1 cellular context compared by ENCODE assay signal in the genomic region with DNA sequence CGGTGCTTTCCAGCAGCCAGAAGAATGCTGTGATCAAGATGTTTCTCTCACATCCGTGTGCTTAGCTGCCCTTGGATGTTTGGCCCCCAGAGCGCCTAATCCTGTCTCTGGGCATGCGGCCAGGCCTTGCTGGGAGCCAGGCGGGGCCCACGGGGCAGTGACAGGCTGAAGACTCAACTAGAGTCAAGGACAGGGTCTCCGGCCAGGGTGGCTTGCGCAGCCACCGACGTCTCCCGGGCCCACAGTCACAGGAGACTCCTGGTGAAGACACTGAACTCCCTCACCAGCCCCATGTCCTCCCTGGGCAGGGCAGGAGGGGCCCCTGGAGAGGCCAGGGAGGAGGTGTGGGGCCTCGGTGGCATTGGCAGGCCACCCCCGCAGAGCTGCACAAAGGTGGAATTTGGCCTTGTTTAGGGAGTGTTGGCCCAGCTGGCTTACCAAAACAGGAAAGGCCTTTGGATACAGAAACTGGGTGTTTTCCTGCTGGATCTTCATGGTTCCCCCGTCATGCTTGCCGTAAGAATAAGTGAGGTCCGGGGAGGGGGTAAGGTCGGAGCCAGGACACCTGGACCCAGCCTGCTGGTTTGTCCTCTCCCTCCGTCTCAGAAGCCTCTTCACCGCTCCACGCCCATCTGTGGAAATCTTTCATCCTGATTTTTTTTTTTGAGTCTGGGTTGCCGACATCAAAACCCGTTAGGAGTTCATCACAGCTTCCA.
TF ChIP-seq lines count a peak whose summit lies in the region.

No MANE protein-coding gene starts in this region.

TF ChIP-seq in HepG2, 621 proteins besides CTCF, POLR2A, EP300 and RAD21 (continued from another document and continues in another):
- TF ChIP-seq, protein P1, sequence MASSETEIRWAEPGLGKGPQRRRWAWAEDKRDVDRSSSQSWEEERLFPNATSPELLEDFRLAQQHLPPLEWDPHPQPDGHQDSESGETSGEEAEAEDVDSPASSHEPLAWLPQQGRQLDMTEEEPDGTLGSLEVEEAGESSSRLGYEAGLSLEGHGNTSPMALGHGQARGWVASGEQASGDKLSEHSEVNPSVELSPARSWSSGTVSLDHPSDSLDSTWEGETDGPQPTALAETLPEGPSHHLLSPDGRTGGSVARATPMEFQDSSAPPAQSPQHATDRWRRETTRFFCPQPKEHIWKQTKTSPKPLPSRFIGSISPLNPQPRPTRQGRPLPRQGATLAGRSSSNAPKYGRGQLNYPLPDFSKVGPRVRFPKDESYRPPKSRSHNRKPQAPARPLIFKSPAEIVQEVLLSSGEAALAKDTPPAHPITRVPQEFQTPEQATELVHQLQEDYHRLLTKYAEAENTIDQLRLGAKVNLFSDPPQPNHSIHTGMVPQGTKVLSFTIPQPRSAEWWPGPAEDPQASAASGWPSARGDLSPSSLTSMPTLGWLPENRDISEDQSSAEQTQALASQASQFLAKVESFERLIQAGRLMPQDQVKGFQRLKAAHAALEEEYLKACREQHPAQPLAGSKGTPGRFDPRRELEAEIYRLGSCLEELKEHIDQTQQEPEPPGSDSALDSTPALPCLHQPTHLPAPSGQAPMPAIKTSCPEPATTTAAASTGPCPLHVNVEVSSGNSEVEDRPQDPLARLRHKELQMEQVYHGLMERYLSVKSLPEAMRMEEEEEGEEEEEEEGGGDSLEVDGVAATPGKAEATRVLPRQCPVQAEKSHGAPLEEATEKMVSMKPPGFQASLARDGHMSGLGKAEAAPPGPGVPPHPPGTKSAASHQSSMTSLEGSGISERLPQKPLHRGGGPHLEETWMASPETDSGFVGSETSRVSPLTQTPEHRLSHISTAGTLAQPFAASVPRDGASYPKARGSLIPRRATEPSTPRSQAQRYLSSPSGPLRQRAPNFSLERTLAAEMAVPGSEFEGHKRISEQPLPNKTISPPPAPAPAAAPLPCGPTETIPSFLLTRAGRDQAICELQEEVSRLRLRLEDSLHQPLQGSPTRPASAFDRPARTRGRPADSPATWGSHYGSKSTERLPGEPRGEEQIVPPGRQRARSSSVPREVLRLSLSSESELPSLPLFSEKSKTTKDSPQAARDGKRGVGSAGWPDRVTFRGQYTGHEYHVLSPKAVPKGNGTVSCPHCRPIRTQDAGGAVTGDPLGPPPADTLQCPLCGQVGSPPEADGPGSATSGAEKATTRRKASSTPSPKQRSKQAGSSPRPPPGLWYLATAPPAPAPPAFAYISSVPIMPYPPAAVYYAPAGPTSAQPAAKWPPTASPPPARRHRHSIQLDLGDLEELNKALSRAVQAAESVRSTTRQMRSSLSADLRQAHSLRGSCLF (CRISPR knock-in tag; IDR thresholded peaks at IDR 0.05; ENCODE audit: borderline replicate concordance) = peak; percentile 54; the same call in 1 of the 2 replicates
- TF ChIP-seq KDM1A (CRISPR knock-in tag; IDR thresholded peaks at IDR 0.05) = no peak
- TF ChIP-seq ISL2 (CRISPR knock-in tag; IDR thresholded peaks at IDR 0.05) = peak; percentile 84
- no peak for TF ChIP-seq NFIB (CRISPR knock-in tag; IDR thresholded peaks at IDR 0.05; ENCODE audit: borderline replicate concordance)
- peak; percentile 78; the same call in 1 of the 2 replicates for TF ChIP-seq CHD4 (IDR thresholded peaks at IDR 0.05; ENCODE audit: borderline replicate concordance, low read length)
- TF ChIP-seq, protein P2, sequence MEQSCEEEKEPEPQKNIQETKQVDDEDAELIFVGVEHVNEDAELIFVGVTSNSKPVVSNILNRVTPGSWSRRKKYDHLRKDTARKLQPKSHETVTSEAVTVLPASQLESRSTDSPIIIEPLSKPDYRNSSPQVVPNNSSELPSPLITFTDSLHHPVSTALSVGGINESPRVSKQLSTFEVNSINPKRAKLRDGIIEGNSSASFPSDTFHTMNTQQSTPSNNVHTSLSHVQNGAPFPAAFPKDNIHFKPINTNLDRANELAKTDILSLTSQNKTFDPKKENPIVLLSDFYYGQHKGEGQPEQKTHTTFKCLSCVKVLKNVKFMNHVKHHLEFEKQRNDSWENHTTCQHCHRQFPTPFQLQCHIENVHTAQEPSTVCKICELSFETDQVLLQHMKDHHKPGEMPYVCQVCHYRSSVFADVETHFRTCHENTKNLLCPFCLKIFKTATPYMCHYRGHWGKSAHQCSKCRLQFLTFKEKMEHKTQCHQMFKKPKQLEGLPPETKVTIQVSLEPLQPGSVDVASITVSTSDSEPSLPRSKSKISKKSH (CRISPR knock-in tag; IDR thresholded peaks at IDR 0.05; ENCODE audit: borderline replicate concordance) = no peak; the same call in 1 of the 2 replicates
- peak; percentile 86; the same call in 1 of the 2 replicates for TF ChIP-seq TEAD2 (CRISPR knock-in tag; IDR thresholded peaks at IDR 0.05)
- peak; percentile 85; the same call in 1 of the 2 replicates for TF ChIP-seq IRF2 (CRISPR knock-in tag; IDR thresholded peaks at IDR 0.05)
- TF ChIP-seq ZNF501 (CRISPR knock-in tag; IDR thresholded peaks at IDR 0.05) = peak; percentile 47; the same call in 1 of the 2 replicates
- no peak for TF ChIP-seq ZNF678 (CRISPR knock-in tag; IDR thresholded peaks at IDR 0.05)
- peak; percentile 89 for TF ChIP-seq ZNF264 (CRISPR knock-in tag; IDR thresholded peaks at IDR 0.05)
- 0 out of 2 replicates have a peak, but pooled peaks have one; percentile 51 for TF ChIP-seq ZFP1 (CRISPR knock-in tag; IDR thresholded peaks at IDR 0.05)
- TF ChIP-seq, protein P3, sequence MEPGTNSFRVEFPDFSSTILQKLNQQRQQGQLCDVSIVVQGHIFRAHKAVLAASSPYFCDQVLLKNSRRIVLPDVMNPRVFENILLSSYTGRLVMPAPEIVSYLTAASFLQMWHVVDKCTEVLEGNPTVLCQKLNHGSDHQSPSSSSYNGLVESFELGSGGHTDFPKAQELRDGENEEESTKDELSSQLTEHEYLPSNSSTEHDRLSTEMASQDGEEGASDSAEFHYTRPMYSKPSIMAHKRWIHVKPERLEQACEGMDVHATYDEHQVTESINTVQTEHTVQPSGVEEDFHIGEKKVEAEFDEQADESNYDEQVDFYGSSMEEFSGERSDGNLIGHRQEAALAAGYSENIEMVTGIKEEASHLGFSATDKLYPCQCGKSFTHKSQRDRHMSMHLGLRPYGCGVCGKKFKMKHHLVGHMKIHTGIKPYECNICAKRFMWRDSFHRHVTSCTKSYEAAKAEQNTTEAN (CRISPR knock-in tag; conservative IDR thresholded peaks at IDR 0.05) = peak; percentile 92
- 0 out of 2 replicates have a peak, but pooled peaks have one; percentile 20 for TF ChIP-seq ZNF891 (CRISPR knock-in tag; IDR thresholded peaks at IDR 0.05)
- peak; percentile 74 for TF ChIP-seq ETV5 (CRISPR knock-in tag; IDR thresholded peaks at IDR 0.05; ENCODE audit: borderline replicate concordance)
- 0 out of 2 replicates have a peak, but pooled peaks have one; percentile 49 for TF ChIP-seq ZNF3 (CRISPR knock-in tag; IDR thresholded peaks at IDR 0.05)
- peak; percentile 85 for TF ChIP-seq ZFY (CRISPR knock-in tag; IDR thresholded peaks at IDR 0.05)
- TF ChIP-seq ZNF816 (CRISPR knock-in tag; IDR thresholded peaks at IDR 0.05; ENCODE audit: borderline replicate concordance) = no peak; the same call in 1 of the 2 replicates
- no peak for TF ChIP-seq SP1 (IDR thresholded peaks at IDR 0.05)
- 0 out of 2 replicates have a peak, but pooled peaks have one; percentile 44 for TF ChIP-seq SP1 (CRISPR knock-in tag; IDR thresholded peaks at IDR 0.05)
- TF ChIP-seq FOXK1 (CRISPR knock-in tag; IDR thresholded peaks at IDR 0.05; ENCODE audit: borderline replicate concordance, low read depth) = 0 out of 2 replicates have a peak, but pooled peaks have one; percentile 33
- TF ChIP-seq, protein P4, sequence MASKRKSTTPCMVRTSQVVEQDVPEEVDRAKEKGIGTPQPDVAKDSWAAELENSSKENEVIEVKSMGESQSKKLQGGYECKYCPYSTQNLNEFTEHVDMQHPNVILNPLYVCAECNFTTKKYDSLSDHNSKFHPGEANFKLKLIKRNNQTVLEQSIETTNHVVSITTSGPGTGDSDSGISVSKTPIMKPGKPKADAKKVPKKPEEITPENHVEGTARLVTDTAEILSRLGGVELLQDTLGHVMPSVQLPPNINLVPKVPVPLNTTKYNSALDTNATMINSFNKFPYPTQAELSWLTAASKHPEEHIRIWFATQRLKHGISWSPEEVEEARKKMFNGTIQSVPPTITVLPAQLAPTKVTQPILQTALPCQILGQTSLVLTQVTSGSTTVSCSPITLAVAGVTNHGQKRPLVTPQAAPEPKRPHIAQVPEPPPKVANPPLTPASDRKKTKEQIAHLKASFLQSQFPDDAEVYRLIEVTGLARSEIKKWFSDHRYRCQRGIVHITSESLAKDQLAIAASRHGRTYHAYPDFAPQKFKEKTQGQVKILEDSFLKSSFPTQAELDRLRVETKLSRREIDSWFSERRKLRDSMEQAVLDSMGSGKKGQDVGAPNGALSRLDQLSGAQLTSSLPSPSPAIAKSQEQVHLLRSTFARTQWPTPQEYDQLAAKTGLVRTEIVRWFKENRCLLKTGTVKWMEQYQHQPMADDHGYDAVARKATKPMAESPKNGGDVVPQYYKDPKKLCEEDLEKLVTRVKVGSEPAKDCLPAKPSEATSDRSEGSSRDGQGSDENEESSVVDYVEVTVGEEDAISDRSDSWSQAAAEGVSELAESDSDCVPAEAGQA (IDR thresholded peaks at IDR 0.05; ENCODE audit: low read depth) = peak; percentile 5; the same call in 1 of the 2 replicates
- TF ChIP-seq, protein P4 (CRISPR knock-in tag; IDR thresholded peaks at IDR 0.05; ENCODE audit: borderline replicate concordance) = no peak
- TF ChIP-seq HOXA7 (CRISPR knock-in tag; IDR thresholded peaks at IDR 0.05) = no peak
- peak; percentile 32; the same call in 1 of the 2 replicates for TF ChIP-seq ZBTB7A (CRISPR knock-in tag; IDR thresholded peaks at IDR 0.05)
- TF ChIP-seq, protein P5, sequence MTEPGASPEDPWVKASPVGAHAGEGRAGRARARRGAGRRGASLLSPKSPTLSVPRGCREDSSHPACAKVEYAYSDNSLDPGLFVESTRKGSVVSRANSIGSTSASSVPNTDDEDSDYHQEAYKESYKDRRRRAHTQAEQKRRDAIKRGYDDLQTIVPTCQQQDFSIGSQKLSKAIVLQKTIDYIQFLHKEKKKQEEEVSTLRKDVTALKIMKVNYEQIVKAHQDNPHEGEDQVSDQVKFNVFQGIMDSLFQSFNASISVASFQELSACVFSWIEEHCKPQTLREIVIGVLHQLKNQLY (CRISPR knock-in tag; IDR thresholded peaks at IDR 0.05) = peak; percentile 17; the same call in 1 of the 2 replicates
- peak; percentile 84 for TF ChIP-seq ZNF441 (CRISPR knock-in tag; IDR thresholded peaks at IDR 0.05; ENCODE audit: borderline replicate concordance)
- peak; percentile 88 for TF ChIP-seq SNAI1 (CRISPR knock-in tag; IDR thresholded peaks at IDR 0.05; ENCODE audit: borderline replicate concordance)
- no peak for TF ChIP-seq ZNF33A (CRISPR knock-in tag; IDR thresholded peaks at IDR 0.05; ENCODE audit: borderline replicate concordance)
- 0 out of 2 replicates have a peak, but pooled peaks have one; percentile 6 for TF ChIP-seq TBX3 (IDR thresholded peaks at IDR 0.05; ENCODE audit: borderline replicate concordance)
- no peak for TF ChIP-seq ZNF329 (CRISPR knock-in tag; IDR thresholded peaks at IDR 0.05; ENCODE audit: low read depth)
- peak; percentile 83 for TF ChIP-seq ESRRA (CRISPR knock-in tag; IDR thresholded peaks at IDR 0.05; ENCODE audit: low read depth)
- peak; percentile 96 for TF ChIP-seq PITX1 (CRISPR knock-in tag; IDR thresholded peaks at IDR 0.05)
- peak; percentile 61 for TF ChIP-seq NFIC (IDR thresholded peaks at IDR 0.05; ENCODE audit: low read length)
- TF ChIP-seq, protein P6, sequence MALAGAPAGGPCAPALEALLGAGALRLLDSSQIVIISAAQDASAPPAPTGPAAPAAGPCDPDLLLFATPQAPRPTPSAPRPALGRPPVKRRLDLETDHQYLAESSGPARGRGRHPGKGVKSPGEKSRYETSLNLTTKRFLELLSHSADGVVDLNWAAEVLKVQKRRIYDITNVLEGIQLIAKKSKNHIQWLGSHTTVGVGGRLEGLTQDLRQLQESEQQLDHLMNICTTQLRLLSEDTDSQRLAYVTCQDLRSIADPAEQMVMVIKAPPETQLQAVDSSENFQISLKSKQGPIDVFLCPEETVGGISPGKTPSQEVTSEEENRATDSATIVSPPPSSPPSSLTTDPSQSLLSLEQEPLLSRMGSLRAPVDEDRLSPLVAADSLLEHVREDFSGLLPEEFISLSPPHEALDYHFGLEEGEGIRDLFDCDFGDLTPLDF (CRISPR knock-in tag; IDR thresholded peaks at IDR 0.05) = peak; percentile 61
- no peak for TF ChIP-seq GZF1 (CRISPR knock-in tag; IDR thresholded peaks at IDR 0.05)
- TF ChIP-seq BORCS8-MEF2B (CRISPR knock-in tag; IDR thresholded peaks at IDR 0.05) = peak; percentile 78
- TF ChIP-seq, protein P7, sequence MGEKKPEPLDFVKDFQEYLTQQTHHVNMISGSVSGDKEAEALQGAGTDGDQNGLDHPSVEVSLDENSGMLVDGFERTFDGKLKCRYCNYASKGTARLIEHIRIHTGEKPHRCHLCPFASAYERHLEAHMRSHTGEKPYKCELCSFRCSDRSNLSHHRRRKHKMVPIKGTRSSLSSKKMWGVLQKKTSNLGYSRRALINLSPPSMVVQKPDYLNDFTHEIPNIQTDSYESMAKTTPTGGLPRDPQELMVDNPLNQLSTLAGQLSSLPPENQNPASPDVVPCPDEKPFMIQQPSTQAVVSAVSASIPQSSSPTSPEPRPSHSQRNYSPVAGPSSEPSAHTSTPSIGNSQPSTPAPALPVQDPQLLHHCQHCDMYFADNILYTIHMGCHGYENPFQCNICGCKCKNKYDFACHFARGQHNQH (CRISPR knock-in tag; IDR thresholded peaks at IDR 0.05) = peak; percentile 72; the same call in 1 of the 2 replicates
- TF ChIP-seq ZNF879 (CRISPR knock-in tag; IDR thresholded peaks at IDR 0.05) = peak; percentile 95; the same call in 1 of the 2 replicates
- TF ChIP-seq PHF5A (CRISPR knock-in tag; IDR thresholded peaks at IDR 0.05; ENCODE audit: low read depth, unreplicated experiment) = no peak
- TF ChIP-seq RFXAP (CRISPR knock-in tag; IDR thresholded peaks at IDR 0.05; ENCODE audit: borderline replicate concordance) = 0 out of 2 replicates have a peak, but pooled peaks have one; percentile 33
- TF ChIP-seq ZNF572 (CRISPR knock-in tag; IDR thresholded peaks at IDR 0.05) = no peak
- TF ChIP-seq IKZF1 (IDR thresholded peaks at IDR 0.05) = no peak
- peak; percentile 16; the same call in 1 of the 2 replicates for TF ChIP-seq KMT2B (CRISPR knock-in tag; IDR thresholded peaks at IDR 0.05)
- peak; percentile 88 for TF ChIP-seq MYC (CRISPR knock-in tag; IDR thresholded peaks at IDR 0.05; ENCODE audit: borderline replicate concordance)
